8 cellular contexts compared by ENCODE assay signal in the genomic region with DNA sequence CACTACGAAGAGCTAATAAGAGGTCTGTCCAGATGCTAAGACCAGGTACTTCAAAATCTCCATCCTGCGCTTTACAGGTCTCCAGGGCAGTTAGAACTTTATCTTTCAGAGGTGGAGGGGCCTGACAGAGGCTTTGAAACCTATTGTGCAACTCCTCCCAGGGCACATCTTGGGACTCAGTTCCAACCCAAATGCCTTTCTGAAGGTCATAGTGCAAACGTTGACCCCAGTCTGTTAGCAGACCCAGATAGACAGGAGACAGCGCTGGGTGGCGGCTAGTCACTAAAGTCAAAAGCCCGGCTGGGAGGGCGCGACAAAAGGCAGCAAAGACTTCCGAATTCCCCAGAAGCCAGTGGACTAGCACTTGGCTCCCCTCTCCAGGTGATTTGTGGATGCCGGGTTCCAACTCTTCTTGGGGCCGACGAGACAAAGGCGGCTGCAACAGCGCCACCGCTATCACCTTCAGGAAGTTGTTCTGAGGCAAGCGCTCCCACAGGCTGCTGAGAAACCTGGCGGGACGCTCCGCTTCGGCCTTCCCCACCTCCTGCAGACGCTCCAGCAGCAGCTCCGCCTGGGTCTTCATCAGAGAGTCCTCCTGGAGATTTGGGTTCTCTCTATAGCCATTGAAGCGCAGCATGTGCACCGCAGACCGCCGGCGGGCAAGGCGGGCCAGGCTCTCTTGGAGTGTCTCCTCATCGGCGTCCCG. TPM values are rescaled to one million over a fixed set of nuclear protein-coding genes. Genes with fewer than 3 reads are reported as not detected.
DNase-seq lines count a peak whose midpoint lies in the region; ATAC-seq and TF ChIP-seq lines count a peak whose summit lies in the region.

No MANE protein-coding gene starts in this region.

- intact Hi-C loops in natural killer cell (cut with micrococcal nuclease) = loop anchor here (2.0 kb wide), 1 partner anchor 204 kb away; the partner anchor contains the start of gene SVIP

- ATAC-seq in GM19467 (IDR thresholded peaks at IDR 0.05; ENCODE audit: unreplicated experiment) (peak; percentile 50), natural killer cell (peak; percentile 40 to 64 (median 43))
- ATAC-seq in activated T-cell treated with anti-CD3 and anti-CD28 coated beads, Interleukin-2, amount 50 U/mL, for 72 hours (replicated peaks in 1 of 2) = peak; percentile 62 to 67

- H3K4me3 Mint-ChIP-seq in activated T-cell treated with anti-CD3 and anti-CD28 coated beads, Interleukin-2, amount 50 U/mL, for 72 hours = peak overlapping the region; percentile 98 to 99
- H3K4me3 Mint-ChIP-seq in natural killer cell = peak overlapping the region; percentile 98

- H3K4me3 ChIP-seq in fibroblast of mammary gland (ENCODE audit: control insufficient read depth, low read depth, low read length) = peak overlapping the region; percentile 89

- peaks cover under 1 to 2% of the 10 kb centered on the region in 2 donors for H3K9me3 Mint-ChIP-seq in activated T-cell treated with anti-CD3 and anti-CD28 coated beads, Interleukin-2, amount 50 U/mL, for 72 hours
- peaks cover 0 to under 1% of the 10 kb centered on the region in 2 donors for H3K9me3 Mint-ChIP-seq in natural killer cell

- peak; percentile 78 for DNase-seq in Caki2 (ENCODE audit: low read depth)
- DNase-seq in HPDE6-E6E7 (ENCODE audit: extremely low spot score) = peak; percentile 48
- DNase-seq in NCI-H82 treated with DMSO at 0.1 percent for 48 hours (lab: John Stamatoyannopoulos, UW; ENCODE audit: unreplicated experiment) = peak; percentile 19
- DNase-seq in activated T-cell treated with anti-CD3 and anti-CD28 coated beads, Interleukin-2, amount 50 U/mL, for 72 hours = peak; percentile 63 to 72
- peak; percentile 57 for DNase-seq in fibroblast of mammary gland (ENCODE audit: low read depth)
- DNase-seq in natural killer cell = no peak
- peak in 41 of 49 donors; percentile 30 to 95 (median 65) for DNase-seq in substantia nigra (lab: John Stamatoyannopoulos, UW)

- in situ Hi-C loops in Caki2 (cut with HindIII; ENCODE audit: low pct_unique_long_range_greater_than_20kb, low sequenced_read_pairs) = no loop called here

- no peaks in the 10 kb centered on the region for H3K27me3 Mint-ChIP-seq in activated T-cell treated with anti-CD3 and anti-CD28 coated beads, Interleukin-2, amount 50 U/mL, for 72 hours (ENCODE audit: low read depth)
- no peaks in the 10 kb centered on the region for H3K27me3 Mint-ChIP-seq in natural killer cell (ENCODE audit: low read depth in 2 of 2)

- TF ChIP-seq CTCF in fibroblast of mammary gland (conservative IDR thresholded peaks at IDR 0.05; ENCODE audit: control insufficient read depth, insufficient read depth, low read depth, low read length) = peak; percentile 46
- TF ChIP-seq CTCF in natural killer cell (IDR thresholded peaks at IDR 0.05) = peak; percentile 31

- H3K4me1 Mint-ChIP-seq in activated T-cell treated with anti-CD3 and anti-CD28 coated beads, Interleukin-2, amount 50 U/mL, for 72 hours (ENCODE audit: low read depth) = peaks cover 29% of the 10 kb centered on the region
- peaks cover 37 to 38% of the 10 kb centered on the region in 2 donors for H3K4me1 Mint-ChIP-seq in natural killer cell

- H3K27ac ChIP-seq in substantia nigra (ENCODE audit: low read depth, low read length, poor library complexity, severe bottlenecking) = peak overlapping the region; percentile 81

- peaks cover 3 to 9% of the 10 kb centered on the region in 2 donors for H3K36me3 Mint-ChIP-seq in activated T-cell treated with anti-CD3 and anti-CD28 coated beads, Interleukin-2, amount 50 U/mL, for 72 hours (ENCODE audit: insufficient read depth in 2 of 2)
- peaks cover 7% of the 10 kb centered on the region for H3K36me3 Mint-ChIP-seq in natural killer cell

- H3K27ac Mint-ChIP-seq in activated T-cell treated with anti-CD3 and anti-CD28 coated beads, Interleukin-2, amount 50 U/mL, for 72 hours = peak overlapping the region; percentile 87
- H3K27ac Mint-ChIP-seq in natural killer cell = peak overlapping the region; percentile 96 to 97

RNA-seq across cellular contexts. Expression of gene FANCF, which starts 0.7 kb away (rescaled TPM):
- total RNA-seq in Caki2 (2014; rRNA removed; shearing (Covaris generic); ENCODE audit: low replicate concordance) = 20.7 and 20.9 TPM in 2 replicates
- total RNA-seq in activated T-cell treated with anti-CD3 and anti-CD28 coated beads, Interleukin-2, amount 50 U/mL, for 72 hours = 10 to 100 TPM; 12.6 to 13.9 TPM
- total RNA-seq in natural killer cell = 10 to 100 TPM in 1 of 3 donors, 1 to 10 TPM in 2; 7.2 to 10.3 (median 9.7) TPM

RNA-seq across cellular contexts. Expression of gene GAS2, which starts 41.5 kb away (rescaled TPM):
- total RNA-seq in Caki2 (2014; rRNA removed; shearing (Covaris generic); ENCODE audit: low replicate concordance) = 2.7 and 5.0 TPM in 2 replicates
- total RNA-seq in activated T-cell treated with anti-CD3 and anti-CD28 coated beads, Interleukin-2, amount 50 U/mL, for 72 hours = 1 to 10 TPM; 2.0 to 2.5 TPM
- 1 to 10 TPM; 2.0 to 3.5 (median 2.5) TPM for total RNA-seq in natural killer cell
